ENCODE assay signal across 8 cellular contexts in the genomic region with DNA sequence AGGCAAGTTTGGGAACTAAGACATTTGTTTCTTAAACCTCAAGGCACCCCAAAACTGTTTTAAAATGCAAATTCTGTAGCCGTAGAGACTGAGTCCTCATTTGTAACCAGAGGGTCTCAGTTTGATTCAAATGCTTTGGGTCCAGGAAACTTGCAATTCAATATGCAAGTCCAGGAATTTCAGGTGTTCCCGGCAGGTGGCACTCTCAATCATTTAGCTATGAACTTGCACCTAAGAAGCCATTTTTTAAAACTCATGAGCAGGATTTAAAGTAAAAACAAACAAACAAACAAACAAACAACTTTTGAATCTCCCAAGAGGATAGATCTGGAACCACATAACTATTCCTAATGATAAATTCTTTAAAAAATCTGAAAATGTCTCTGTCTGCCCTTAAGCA. TPM values are rescaled to one million over a fixed set of nuclear protein-coding genes. Genes with fewer than 3 reads are reported as not detected.
DNase-seq lines count a peak whose midpoint lies in the region; ATAC-seq and TF ChIP-seq lines count a peak whose summit lies in the region.
"Had no signal": no experiment of that assay in that cellular context is flagged by ENCODE, and none has a peak within 500 bp of the region (broad histone marks: within the 10 kb centered on the region; RNA-seq: fewer than 3 reads in every experiment).

No MANE protein-coding gene starts in this region.

- no peaks in the 10 kb centered on the region for H3K27me3 ChIP-seq in RWPE2 (ENCODE audit: insufficient read depth, poor library complexity, severe bottlenecking)

- peak; percentile 46 for TF ChIP-seq CTCF in Calu3 (IDR thresholded peaks at IDR 0.05; ENCODE audit: unreplicated experiment)
- TF ChIP-seq CTCF in GM13977 (IDR thresholded peaks at IDR 0.05; ENCODE audit: extremely low read depth, insufficient read depth, missing control alignments): peak; percentile 60
- TF ChIP-seq CTCF in RWPE2 (IDR thresholded peaks at IDR 0.05; ENCODE audit: poor library complexity, severe bottlenecking): peak; percentile 42

- peaks cover 7% of the 10 kb centered on the region for H3K4me1 ChIP-seq in RWPE2 (ENCODE audit: insufficient read depth, poor library complexity, severe bottlenecking)

- no peaks in the 10 kb centered on the region for H3K36me3 ChIP-seq in RWPE2 (ENCODE audit: low read depth)

- H3K27ac ChIP-seq in RWPE2 (ENCODE audit: poor library complexity, severe bottlenecking): no peak overlapping the region

- ATAC-seq in RWPE2 (ENCODE audit: low read depth) (no peak), left colon (peak; percentile 27), HG03045 (IDR thresholded peaks at IDR 0.05; ENCODE audit: unreplicated experiment) (no peak)

- intact Hi-C loops in Calu3 (cut with micrococcal nuclease; ENCODE audit: unreplicated experiment): loop anchor here (1.0 to 10.0 kb wide), 3 partner anchors 102 to 528 kb away; no protein-coding TSS in a partner anchor
- intact Hi-C loops in left colon (cut with DNase I, micrococcal nuclease): loop anchor here in 1 of 2 donors (10.0 kb wide), 1 partner anchor 372 kb away; no protein-coding TSS in a partner anchor

- no peaks in the 10 kb centered on the region for H3K27me3 Mint-ChIP-seq in Calu3 (ENCODE audit: unreplicated experiment)

- H3K9me3 ChIP-seq in RWPE2 (ENCODE audit: severe bottlenecking): no peaks in the 10 kb centered on the region

- no peaks in the 10 kb centered on the region for H3K9me3 Mint-ChIP-seq in Calu3 (ENCODE audit: low read depth, unreplicated experiment)
- H3K9me3 Mint-ChIP-seq: memory B cell had no signal

- H3K27ac Mint-ChIP-seq in Calu3 (ENCODE audit: unreplicated experiment): no peak overlapping the region
- H3K27ac Mint-ChIP-seq: memory B cell had no signal

- CTCF ChIA-PET in Calu3 (lab: Charles Lee): interaction anchor here (0.6 to 2.4 kb wide), 8 partner anchors 10 to 581 kb away, joined by 3 to 34 read pairs (median 4); no protein-coding TSS in a partner anchor

- H3K4me3 ChIP-seq in RWPE2 (ENCODE audit: severe bottlenecking): no peak overlapping the region

- peaks cover 8% of the 10 kb centered on the region for H3K4me1 Mint-ChIP-seq in Calu3 (ENCODE audit: low read depth, unreplicated experiment)
- H3K4me1 Mint-ChIP-seq: memory B cell had no signal

- in situ Hi-C loops in GM13977 (cut with MboI; ENCODE audit: low pct_unique_long_range_greater_than_20kb, low sequenced_read_pairs, unreplicated experiment): loop anchor here (10.0 to 25.0 kb wide), 3 partner anchors 118 to 529 kb away; no protein-coding TSS in a partner anchor

- no TSS peak for BruUV-seq in Calu3 (replicated peaks; lab: Mats Ljungman, UMichigan)

- DNase-seq in Calu3 (peak; percentile 62), GM13977 (ENCODE audit: low spot score) (peak; percentile 56), RWPE2 (ENCODE audit: low spot score) (no peak), left colon (peak in 1 of 2 donors; percentile 54), NCI-H2081 (lab: John Stamatoyannopoulos, UW) (no peak), activated T-cell treated with anti-CD3 and anti-CD28 coated beads for 4 hours (no peak)

- peaks cover 5% of the 10 kb centered on the region for H3K36me3 Mint-ChIP-seq in Calu3 (ENCODE audit: insufficient read depth, unreplicated experiment)
- H3K36me3 Mint-ChIP-seq: memory B cell had no signal

- H3K4me3 Mint-ChIP-seq in Calu3 (ENCODE audit: low read depth, unreplicated experiment): no peak overlapping the region
- H3K4me3 Mint-ChIP-seq: memory B cell had no signal

RNA-seq across cellular contexts. Expression of a gene that starts 8.7 kb away (rescaled TPM):
- total RNA-seq in Calu3 (2022) (24.6 and 24.8 TPM in 2 replicates), left colon (10 to 100 TPM; 16.5 to 16.6 TPM)

Comparison
In these comparisons a context has a peak if more than half of its experiments do, and no peak if none do; other contexts are left out.
1. DNase-seq: peak in Calu3 (single experiment) and GM13977 (single experiment); none in RWPE2 (single experiment), NCI-H2081 (0 of 2) and activated T-cell treated with anti-CD3 and anti-CD28 coated beads for 4 hours (single experiment).
2. Peak in every context shown above with its lines, with median percentiles within 50 percentile points of each other: CTCF ChIP-seq.